ENCODE assay signal across 18 cellular contexts in the genomic region with DNA sequence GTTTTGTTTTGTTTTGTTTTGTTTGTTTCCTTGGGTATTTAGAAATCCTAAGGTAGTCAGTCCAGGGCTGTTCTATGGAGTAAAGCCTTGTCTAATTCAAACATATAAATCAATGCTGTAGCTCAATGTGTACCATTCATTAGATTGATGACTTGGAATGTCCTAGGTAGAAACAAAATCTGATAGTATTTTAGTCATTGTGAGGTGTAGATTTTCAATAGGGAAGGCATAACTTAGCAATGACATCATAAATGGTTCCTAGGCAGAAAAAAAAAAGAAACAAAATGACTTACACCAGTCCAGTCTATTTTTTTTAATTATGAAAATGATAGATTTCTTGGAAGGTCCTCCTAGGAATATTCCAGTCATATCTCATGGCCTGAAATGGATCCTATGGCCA.
"Had no signal": no experiment of that assay in that cellular context is flagged by ENCODE, and none has a peak within 500 bp of the region (broad histone marks: within the 10 kb centered on the region; RNA-seq: fewer than 3 reads in every experiment).

No MANE protein-coding gene starts in this region.

- DNase-seq: activated gamma-delta T cell treated with Interleukin-2 at 50 U/mL for 16 hours; activated T-cell treated with anti-CD3 and anti-CD28 coated beads, Interleukin-2, amount 50 U/mL, for 1 hour; aorta; colonic mucosa; endodermal cell; foreskin melanocyte; immature natural killer cell; pancreas; small intestine; stimulated activated CD4-positive, alpha-beta T cell treated with anti-CD3 and anti-CD28 coated beads, Interleukin-2, amount 100 ng/mL, for 24 hours; stimulated activated CD8-positive, alpha-beta memory T cell treated with anti-CD3 and anti-CD28 coated beads, Interleukin-4, amount 100 ng/mL, for 48 hours; stimulated activated naive CD4-positive, alpha-beta T cell; T-helper 9 cell; testis had no signal

- H3K36me3 ChIP-seq: colonic mucosa, neutrophil, pancreas, vagina had no signal

- ATAC-seq: sciatic nerve, WTC11 had no signal

- FAIRE-seq: pancreas had no signal

- H3K9me3 ChIP-seq: colonic mucosa, neutrophil, pancreas, testis, vagina had no signal

- H3K27ac ChIP-seq: colonic mucosa, neutrophil, pancreas, testis, vagina had no signal

- H3K27me3 ChIP-seq: colonic mucosa, neutrophil, pancreas, testis, vagina had no signal

- H3K4me3 ChIP-seq: colonic mucosa, pancreas, testis, vagina had no signal

- H3K4me1 ChIP-seq: colonic mucosa, pancreas, testis, vagina had no signal
